ENCODE assay signal across 25 cellular contexts in genomic region chr3:73635254-73635653, GRCh38. TPM values are rescaled to one million over a fixed set of nuclear protein-coding genes. Genes with fewer than 3 reads are reported as not detected.
"Had no signal": no experiment of that assay in that cellular context is flagged by ENCODE, and none has a peak within 500 bp of the region (broad histone marks: within the 10 kb centered on the region; RNA-seq: fewer than 3 reads in every experiment).

No MANE protein-coding gene starts in this region.

- FAIRE-seq: colon had no signal

- H3K4me2 ChIP-seq: hepatocyte had no signal

- H2AFZ ChIP-seq: hepatocyte had no signal

- H3K4me3 ChIP-seq: coronary artery, dorsolateral prefrontal cortex, esophagus squamous epithelium, gastroesophageal sphincter, heart left ventricle, hepatocyte, left lung, lower lobe of right lung, mucosa of descending colon had no signal

- H3K4me1 ChIP-seq: heart left ventricle, left lung, lower lobe of right lung had no signal

- H3K27me3 ChIP-seq: dorsolateral prefrontal cortex, esophagus squamous epithelium, gastroesophageal sphincter, heart left ventricle, hepatocyte, left lung had no signal

- H3K9me3 ChIP-seq: esophagus squamous epithelium, gastroesophageal sphincter, heart left ventricle, left lung, lower lobe of right lung, mucosa of descending colon had no signal

- ATAC-seq: esophagus mucosa, gastroesophageal sphincter, heart left ventricle, left cardiac atrium, left lung, left ventricle myocardium superior, lower lobe of right lung, mucosa of descending colon had no signal

- H3K27ac ChIP-seq: coronary artery, dorsolateral prefrontal cortex, epithelial cell of prostate, esophagus squamous epithelium, gastroesophageal sphincter, heart left ventricle, hepatocyte, left lung, lower lobe of right lung had no signal

- H3K79me2 ChIP-seq: hepatocyte had no signal

- DNase-seq: dermis blood vessel endothelial cell; dorsolateral prefrontal cortex; effector CD4-positive, alpha-beta T cell; effector memory CD4-positive, alpha-beta T cell; erythroblast; esophagus squamous epithelium; foreskin fibroblast; foreskin melanocyte; heart left ventricle; hypothalamus; immature natural killer cell; islet precursor cell; left cardiac atrium; left lung; left ventricle myocardium superior; lower lobe of right lung; mesenchymal stem cell; mucosa of descending colon; naive B cell had no signal

- H3K36me3 ChIP-seq: esophagus squamous epithelium, gastroesophageal sphincter, heart left ventricle, left lung, lower lobe of right lung had no signal

RNA-seq across cellular contexts. Expression of gene PDZRN3, which starts 10.5 kb away (rescaled TPM):
- polyA plus RNA-seq: immature natural killer cell had no signal
